In the genomic region with DNA sequence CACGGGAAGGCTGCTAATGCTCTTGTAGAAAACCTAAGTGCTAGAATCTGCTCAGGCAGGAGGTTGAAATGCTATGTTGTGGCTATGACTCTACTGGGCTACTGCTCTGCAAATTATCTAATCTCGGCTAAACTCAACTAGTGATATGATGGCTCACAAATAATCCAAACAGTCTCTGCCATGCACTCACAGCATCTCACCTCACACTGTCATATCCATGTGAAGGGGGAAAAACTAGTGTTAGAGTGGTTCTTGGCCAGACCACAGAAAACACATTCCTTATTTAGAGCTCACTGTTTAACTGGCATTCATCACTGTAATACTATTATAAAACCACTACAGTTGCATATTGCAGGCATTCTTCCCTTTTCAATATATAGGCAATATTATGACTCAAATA, we compare ENCODE assay signal across 13 cellular contexts.
A peak's percentile ranks its signal among the peaks of the same experiment; 100 is the strongest.
DNase-seq lines count a peak whose midpoint lies in the region; ATAC-seq and TF ChIP-seq lines count a peak whose summit lies in the region.
"Had no signal": no experiment of that assay in that cellular context is flagged by ENCODE, and none has a peak within 500 bp of the region (broad histone marks: within the 10 kb centered on the region; RNA-seq: fewer than 3 reads in every experiment).

No MANE protein-coding gene starts in this region.

- POLR2A ChIA-PET in HCT116 (lab: Charles Lee) = interaction anchor here (4.1 kb wide), 1 partner anchor 9 kb away, joined by 21 read pairs; no protein-coding TSS in a partner anchor

- H3K9me2 ChIP-seq in HCT116 (ENCODE audit: insufficient read depth) = no peaks in the 10 kb centered on the region

- peak overlapping the region; percentile 16; the same call in 1 of the 2 replicates for H3K9ac ChIP-seq in HCT116 (ENCODE audit: low read length)

- H3K4me1 ChIP-seq in ACC112 (ENCODE audit: control insufficient read depth, insufficient read depth, low read length, unreplicated experiment) (peaks cover 56% of the 10 kb centered on the region), HCT116 (ENCODE audit: control insufficient read depth in 1 of 2, insufficient read depth in 2 of 2, low read length in 2 of 2) (peaks cover 62 to 67% of the 10 kb centered on the region in 2 experiments), upper lobe of right lung (no peaks in the 10 kb centered on the region)
- H3K4me1 ChIP-seq: spleen had no signal

- H3K27me3 Mint-ChIP-seq in activated T-helper 2 cell treated with anti-CD3 and anti-CD28 coated beads, Interferon-gamma antibody, Interleukin-2, Interleukin-4, amounts not matched to agents 10 μg/mL and 5 μg/mL and 100 μg/mL, durations not matched to agents 14 hours and 24 hours and 36 hours (ENCODE audit: low read depth) = no peaks in the 10 kb centered on the region

- ATAC-seq in HCT116 (no peak), upper lobe of right lung (no peak)

- H3K4me3 ChIP-seq in ACC112 (ENCODE audit: low read depth, low read length) = no peak overlapping the region
- H3K4me3 ChIP-seq in HCT116 (replicated peaks in 1 of 2; ENCODE audit: low read depth in 1 of 2, low read length in 2 of 2) = no peak overlapping the region
- H3K4me3 ChIP-seq in cardiac fibroblast (replicated peaks in 1 of 2; ENCODE audit: low read depth in 2 of 2, low read length in 2 of 2) = no peak overlapping the region
- H3K4me3 ChIP-seq in upper lobe of right lung = no peak overlapping the region
- H3K4me3 ChIP-seq: lung, spleen had no signal

- H3K4me1 Mint-ChIP-seq in activated T-helper 2 cell treated with anti-CD3 and anti-CD28 coated beads, Interferon-gamma antibody, Interleukin-2, Interleukin-4, amounts not matched to agents 10 μg/mL and 5 μg/mL and 100 μg/mL, durations not matched to agents 14 hours and 24 hours and 36 hours (ENCODE audit: low read depth) = no peaks in the 10 kb centered on the region
- H3K4me1 Mint-ChIP-seq: activated naive CD4-positive, alpha-beta T cell treated with anti-CD3 and anti-CD28 coated beads, Interleukin-2, amount 10 ng/mL, durations not matched to agents 7 days and 5 days had no signal

- no peak overlapping the region for H3K27ac Mint-ChIP-seq in activated T-helper 2 cell treated with anti-CD3 and anti-CD28 coated beads, Interferon-gamma antibody, Interleukin-2, Interleukin-4, amounts not matched to agents 10 μg/mL and 5 μg/mL and 100 μg/mL, durations not matched to agents 14 hours and 24 hours and 36 hours
- H3K27ac Mint-ChIP-seq: activated naive CD4-positive, alpha-beta T cell treated with anti-CD3 and anti-CD28 coated beads, Interleukin-2, amount 10 ng/mL, durations not matched to agents 7 days and 5 days had no signal

- TF ChIP-seq RAD21 in HCT116 (IDR thresholded peaks at IDR 0.05; ENCODE audit: low read depth) = no peak

- no peak overlapping the region for H2AFZ ChIP-seq in ACC112 (ENCODE audit: low read length, unreplicated experiment)
- no peak overlapping the region for H2AFZ ChIP-seq in HCT116 (ENCODE audit: low read depth, low read length, poor library complexity, severe bottlenecking)

- TF ChIP-seq POLR2A in HCT116 (IDR thresholded peaks at IDR 0.05; ENCODE audit: borderline replicate concordance, extremely low read depth, insufficient read depth, insufficient read length) = no peak

- H3K9me3 Mint-ChIP-seq in activated T-helper 2 cell treated with anti-CD3 and anti-CD28 coated beads, Interferon-gamma antibody, Interleukin-2, Interleukin-4, amounts not matched to agents 10 μg/mL and 5 μg/mL and 100 μg/mL, durations not matched to agents 14 hours and 24 hours and 36 hours = peaks cover 3% of the 10 kb centered on the region

- RAD21 ChIA-PET in HCT116 (lab: Charles Lee; ENCODE audit: low non-redundant PET in 1 of 2, low total read pairs in 2 of 2, uncharacterized antibody in 2 of 2, unreplicated experiment in 2 of 2) = no interaction called here

- H3K4me2 ChIP-seq in HCT116 (ENCODE audit: low read length) = peak overlapping the region; percentile 60; the same call in 1 of the 2 replicates

- H3K36me3 ChIP-seq in ACC112 (ENCODE audit: insufficient read depth, low read length) = peaks cover 4% of the 10 kb centered on the region; the same call in 1 of the 2 replicates
- H3K36me3 ChIP-seq in HCT116 (ENCODE audit: control insufficient read depth in 1 of 2, insufficient read depth in 2 of 2, low read length in 2 of 2) = peaks cover 0 to 1% of the 10 kb centered on the region in 2 experiments; a peak in 2 of 4 replicates
- H3K36me3 ChIP-seq in upper lobe of right lung = no peaks in the 10 kb centered on the region
- H3K36me3 ChIP-seq: neutrophil, spleen had no signal

- no peaks in the 10 kb centered on the region for H3K27me3 ChIP-seq in ACC112 (ENCODE audit: insufficient read depth, low read length)
- H3K27me3 ChIP-seq in HCT116 (ENCODE audit: insufficient read depth, low read length) = no peaks in the 10 kb centered on the region
- H3K27me3 ChIP-seq in upper lobe of right lung = no peaks in the 10 kb centered on the region
- H3K27me3 ChIP-seq: spleen had no signal

- DNase-seq in HCT116 (ENCODE audit: low read depth, low spot score) = no peak
- DNase-seq in cardiac fibroblast (ENCODE audit: low read depth in 2 of 2) = peak; percentile 56 to 68
- DNase-seq in kidney tubule cell (ENCODE audit: low spot score) = peak; percentile 26
- DNase-seq in upper lobe of right lung = no peak
- no peak for DNase-seq in stimulated activated CD4-positive, alpha-beta T cell treated with anti-CD3 and anti-CD28 coated beads, Interleukin-2, amount 100 ng/mL, for 48 hours
- no peak for DNase-seq in NCI-H69 (lab: John Stamatoyannopoulos, UW)
- DNase-seq in activated T-helper 2 cell treated with anti-CD3 and anti-CD28 coated beads, Interferon-gamma antibody, Interleukin-2, Interleukin-4, amounts not matched to agents 10 μg/mL and 5 μg/mL and 100 μg/mL, durations not matched to agents 14 hours and 24 hours and 36 hours (ENCODE audit: low spot score) = no peak
- DNase-seq: activated naive CD4-positive, alpha-beta T cell treated with anti-CD3 and anti-CD28 coated beads, Interleukin-2, amount 10 ng/mL, durations not matched to agents 7 days and 5 days; cerebellar nuclear complex; spleen had no signal

- intact Hi-C loops in HCT116 (cut with micrococcal nuclease) (no loop called here), upper lobe of right lung (cut with DNase I) (no loop called here)
- intact Hi-C loops in activated T-helper 2 cell treated with anti-CD3 and anti-CD28 coated beads, Interferon-gamma antibody, Interleukin-2, Interleukin-4, amounts not matched to agents 10 μg/mL and 5 μg/mL and 100 μg/mL, durations not matched to agents 14 hours and 24 hours and 36 hours (cut with micrococcal nuclease) = no loop called here

- H3K79me2 ChIP-seq in ACC112 (ENCODE audit: control insufficient read depth, insufficient read depth, low read length, unreplicated experiment) (peaks cover 63% of the 10 kb centered on the region), HCT116 (ENCODE audit: insufficient read depth, low read length) (peaks cover 76% of the 10 kb centered on the region)

- H3K36me3 Mint-ChIP-seq in activated T-helper 2 cell treated with anti-CD3 and anti-CD28 coated beads, Interferon-gamma antibody, Interleukin-2, Interleukin-4, amounts not matched to agents 10 μg/mL and 5 μg/mL and 100 μg/mL, durations not matched to agents 14 hours and 24 hours and 36 hours (ENCODE audit: low read depth) = no peaks in the 10 kb centered on the region
- H3K36me3 Mint-ChIP-seq: activated naive CD4-positive, alpha-beta T cell treated with anti-CD3 and anti-CD28 coated beads, Interleukin-2, amount 10 ng/mL, durations not matched to agents 7 days and 5 days had no signal

- no TSS peak for BruUV-seq in HCT116 (replicated peaks; lab: Mats Ljungman, UMichigan)

- CTCF ChIA-PET in HCT116 (lab: Charles Lee) = no interaction called here

- H3K9me3 ChIP-seq in HCT116 (ENCODE audit: control insufficient read depth in 1 of 2, insufficient read depth in 1 of 2, low read depth in 1 of 2, low read length in 2 of 2) = peaks cover 0 to 2% of the 10 kb centered on the region in 2 experiments; a peak in 1 of 4 replicates
- H3K9me3 ChIP-seq in upper lobe of right lung = no peaks in the 10 kb centered on the region
- H3K9me3 ChIP-seq: neutrophil had no signal

- no peaks in the 10 kb centered on the region for H4K20me1 ChIP-seq in HCT116 (ENCODE audit: insufficient read depth)

- TF ChIP-seq CTCF in HCT116 (IDR thresholded peaks at IDR 0.05 in 2 of 3, conservative IDR thresholded peaks at IDR 0.05 in 1 of 3; ENCODE audit: borderline replicate concordance in 1 of 3, insufficient read depth in 1 of 3, low read depth in 2 of 3, low read length in 2 of 3) (no peak), cardiac fibroblast (IDR thresholded peaks at IDR 0.05; ENCODE audit: low read depth, low read length) (no peak), upper lobe of right lung (IDR thresholded peaks at IDR 0.05) (no peak)

- H3K4me3 Mint-ChIP-seq in activated T-helper 2 cell treated with anti-CD3 and anti-CD28 coated beads, Interferon-gamma antibody, Interleukin-2, Interleukin-4, amounts not matched to agents 10 μg/mL and 5 μg/mL and 100 μg/mL, durations not matched to agents 14 hours and 24 hours and 36 hours (ENCODE audit: low read depth) = no peak overlapping the region
- H3K4me3 Mint-ChIP-seq: activated naive CD4-positive, alpha-beta T cell treated with anti-CD3 and anti-CD28 coated beads, Interleukin-2, amount 10 ng/mL, durations not matched to agents 7 days and 5 days had no signal

- H3K27ac ChIP-seq in ACC112 (ENCODE audit: low read depth, low read length) = peak overlapping the region; percentile 17
- H3K27ac ChIP-seq in HCT116 (ENCODE audit: low read depth, low read length) = peak overlapping the region; percentile 82
- no peak overlapping the region for H3K27ac ChIP-seq in upper lobe of right lung
- H3K27ac ChIP-seq: neutrophil, spleen had no signal

TF ChIP-seq in HCT116, 20 proteins besides CTCF, POLR2A, EP300 and RAD21:
- no peak for TF ChIP-seq ZFX (IDR thresholded peaks at IDR 0.05)
- TF ChIP-seq, protein P1, sequence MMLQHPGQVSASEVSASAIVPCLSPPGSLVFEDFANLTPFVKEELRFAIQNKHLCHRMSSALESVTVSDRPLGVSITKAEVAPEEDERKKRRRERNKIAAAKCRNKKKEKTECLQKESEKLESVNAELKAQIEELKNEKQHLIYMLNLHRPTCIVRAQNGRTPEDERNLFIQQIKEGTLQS (IDR thresholded peaks at IDR 0.05) = no peak
- no peak for TF ChIP-seq YY1 (IDR thresholded peaks at IDR 0.05; ENCODE audit: extremely low read depth, insufficient replicate concordance, low read depth, low read length)
- no peak for TF ChIP-seq SP1 (IDR thresholded peaks at IDR 0.05; ENCODE audit: low read depth)
- no peak for TF ChIP-seq CBX3 (IDR thresholded peaks at IDR 0.05; ENCODE audit: low read depth)
- no peak for TF ChIP-seq EZH2 (IDR thresholded peaks at IDR 0.05)
TF ChIP-seq in HCT116: peak in this region for 0.

Comparison
In these comparisons a context has a peak if more than half of its experiments do, and no peak if none do; other contexts are left out.
1. DNase-seq: peak in cardiac fibroblast (2 of 2) and kidney tubule cell (single experiment); none in HCT116 (single experiment), upper lobe of right lung (single experiment), stimulated activated CD4-positive, alpha-beta T cell treated with anti-CD3 and anti-CD28 coated beads, Interleukin-2, amount 100 ng/mL, for 48 hours (0 of 2), NCI-H69 (single experiment) and activated T-helper 2 cell treated with anti-CD3 and anti-CD28 coated beads, Interferon-gamma antibody, Interleukin-2, Interleukin-4, amounts not matched to agents 10 μg/mL and 5 μg/mL and 100 μg/mL, durations not matched to agents 14 hours and 24 hours and 36 hours (single experiment).